14 cellular contexts compared by ENCODE assay signal in genomic region chr10:75107756-75108683, GRCh38. TPM values are rescaled to one million over a fixed set of nuclear protein-coding genes. Genes with fewer than 3 reads are reported as not detected.
DNase-seq lines count a peak whose midpoint lies in the region; ATAC-seq, FAIRE-seq and TF ChIP-seq lines count a peak whose summit lies in the region.
"Had no signal": no experiment of that assay in that cellular context is flagged by ENCODE, and none has a peak within 500 bp of the region (broad histone marks: within the 10 kb centered on the region; RNA-seq: fewer than 3 reads in every experiment).

No MANE protein-coding gene starts in this region.

- H3K14ac ChIP-seq in H1 (ENCODE audit: insufficient read length), result no peak overlapping the region

- TF ChIP-seq POLR2A in H1 (IDR thresholded peaks at IDR 0.05; ENCODE audit: control extremely low read depth in 1 of 2, low read depth in 2 of 2, low read length in 2 of 2) (no peak), tibial nerve (IDR thresholded peaks at IDR 0.05) (no peak)

- no peak overlapping the region for H4K5ac ChIP-seq in H1 (ENCODE audit: insufficient read length, low read depth, low read length)

- H3K36me3 ChIP-seq in H1 (ENCODE audit: control insufficient read depth in 2 of 4, insufficient read depth in 4 of 4, low read length in 3 of 4), result no peaks in the 10 kb centered on the region
- no peaks in the 10 kb centered on the region for H3K36me3 ChIP-seq in neural progenitor cell
- no peaks in the 10 kb centered on the region for H3K36me3 ChIP-seq in tibial nerve

- peaks cover 4% of the 10 kb centered on the region; the same call in 1 of the 2 replicates for H3K23me2 ChIP-seq in H1 (ENCODE audit: low read depth, low read length)

- TF ChIP-seq EP300 in H1 (IDR thresholded peaks at IDR 0.05; ENCODE audit: borderline replicate concordance in 1 of 2, low read depth in 2 of 2, low read length in 2 of 2) (no peak), tibial nerve (IDR thresholded peaks at IDR 0.05) (no peak)

- peaks cover 0 to 13% (median 8%) of the 10 kb centered on the region in 4 experiments; a peak in 6 of 7 replicates for H3K4me1 ChIP-seq in H1 (replicated peaks in 1 of 4; ENCODE audit: control insufficient read depth in 3 of 4, insufficient read depth in 4 of 4, low read length in 3 of 4)
- peaks cover 7% of the 10 kb centered on the region for H3K4me1 ChIP-seq in neural progenitor cell
- H3K4me1 ChIP-seq in tibial nerve, result peaks cover 0 to 15% (median 5%) of the 10 kb centered on the region in 4 donors

- FAIRE-seq in H1 (lab: Jason Lieb, UNC), result no peak

- H3K4me3 Mint-ChIP-seq in natural killer cell, result peak overlapping the region; percentile 5
- no peak overlapping the region for H3K4me3 Mint-ChIP-seq in natural killer cell treated with Interleukin-12 subunit alpha and Interleukin-12 subunit beta and Interleukin-15 and Interleukin-18, amount 100 ng/mL, for 72 hours
- no peak overlapping the region for H3K4me3 Mint-ChIP-seq in neural progenitor cell

- TF ChIP-seq RAD21 in H1 (IDR thresholded peaks at IDR 0.05 in 1 of 2, conservative IDR thresholded peaks at IDR 0.05 in 1 of 2; ENCODE audit: low read depth in 2 of 2, low read length in 2 of 2), result no peak

- 95% methylated on average over 25 of the region's 25 CpGs; no CpG with 5 or more reads in 1 of the 2 experiments for WGBS in H1 (ENCODE audit: extremely low coverage in 1 of 2, insufficient coverage in 1 of 2, insufficient read length in 1 of 2, insufficient replicate concordance in 2 of 2, low coverage in 1 of 2, low lambda C conversion rate in 2 of 2, missing lambda C conversion rate in 1 of 2), 2 experiments
- WGBS in tibial nerve, 2 donors, result 79 to 83% methylated on average over 22 to 25 of the region's 25 CpGs

- H3K4me1 Mint-ChIP-seq in natural killer cell (peaks cover 15% of the 10 kb centered on the region in 2 donors), neural progenitor cell (peaks cover 40% of the 10 kb centered on the region)
- peaks cover 26 to 37% of the 10 kb centered on the region in 2 donors for H3K4me1 Mint-ChIP-seq in natural killer cell treated with Interleukin-12 subunit alpha and Interleukin-12 subunit beta and Interleukin-15 and Interleukin-18, amount 100 ng/mL, for 72 hours (ENCODE audit: low read depth in 2 of 2)

- no peak overlapping the region for H3K4me3 ChIP-seq in H1 (ENCODE audit: extremely low read depth in 1 of 4, insufficient read depth in 2 of 4, low read depth in 3 of 4, low read length in 4 of 4)
- no peak overlapping the region for H3K4me3 ChIP-seq in neural progenitor cell
- no peak overlapping the region for H3K4me3 ChIP-seq in tibial nerve

- H2BK20ac ChIP-seq in H1 (ENCODE audit: low read length), result no peak overlapping the region

- peak overlapping the region in 1 of 4 experiments; percentile 4; a peak in 1 of 7 replicates for H3K9ac ChIP-seq in H1 (replicated peaks in 1 of 4; ENCODE audit: extremely low read depth in 1 of 4, low read depth in 3 of 4, low read length in 3 of 4)
- H3K9ac ChIP-seq in neural progenitor cell, result no peak overlapping the region

- H2AFZ ChIP-seq in H1 (ENCODE audit: low read length), result no peak overlapping the region; the same call in 1 of the 2 replicates
- no peak overlapping the region for H2AFZ ChIP-seq in neural progenitor cell (replicated peaks)

- H3K23ac ChIP-seq in H1 (ENCODE audit: insufficient read length), result no peak overlapping the region

- H3K27me3 ChIP-seq in H1 (replicated peaks in 1 of 4; ENCODE audit: control insufficient read depth in 3 of 4, extremely low read depth in 1 of 4, insufficient read depth in 3 of 4, low read length in 3 of 4) (no peaks in the 10 kb centered on the region), neural progenitor cell (no peaks in the 10 kb centered on the region), tibial nerve (no peaks in the 10 kb centered on the region)

- POLR2A ChIA-PET in H1 (lab: Charles Lee; ENCODE audit: partially characterized antibody), result interaction anchor here (2.1 kb wide), 1 partner anchor 127 kb away, joined by 8 read pairs; no protein-coding TSS in a partner anchor

- peak overlapping the region; percentile 84; the same call in 1 of the 2 replicates for H2BK12ac ChIP-seq in H1 (ENCODE audit: low read depth, low read length)

- H4K20me1 ChIP-seq in H1 (replicated peaks in 1 of 2; ENCODE audit: control insufficient read depth in 1 of 2, insufficient read depth in 2 of 2, low read length in 2 of 2), result no peaks in the 10 kb centered on the region
- no peaks in the 10 kb centered on the region for H4K20me1 ChIP-seq in neural progenitor cell (ENCODE audit: low read depth)

- peak overlapping the region; percentile 9 for H3K18ac ChIP-seq in H1 (ENCODE audit: extremely low read depth, low read length)

- 0 out of 2 replicates have a peak overlapping the region, but pooled peaks have one; percentile 55 for H2AK5ac ChIP-seq in H1 (ENCODE audit: low read depth, low read length)

- H3K9me3 ChIP-seq in H1 (ENCODE audit: insufficient read depth in 2 of 2, low read depth in 1 of 2, low read length in 1 of 2), result no peaks in the 10 kb centered on the region
- no peaks in the 10 kb centered on the region for H3K9me3 ChIP-seq in neural progenitor cell (ENCODE audit: low read depth)
- H3K9me3 ChIP-seq in tibial nerve, result no peaks in the 10 kb centered on the region

- peak overlapping the region; percentile 63 for H4K91ac ChIP-seq in H1 (replicated peaks; ENCODE audit: insufficient read length, low read length)

- ATAC-seq in natural killer cell, result no peak
- ATAC-seq in natural killer cell treated with Interleukin-12 subunit alpha and Interleukin-12 subunit beta and Interleukin-15 and Interleukin-18, amount 100 ng/mL, for 72 hours, result no peak
- ATAC-seq in GM18909 (IDR thresholded peaks at IDR 0.05; ENCODE audit: poor library complexity, unreplicated experiment), result no peak
- ATAC-seq in GM18868 (IDR thresholded peaks at IDR 0.05; ENCODE audit: unreplicated experiment), result no peak
- ATAC-seq: left lobe of liver had no signal

- H3K36me3 Mint-ChIP-seq in natural killer cell (no peaks in the 10 kb centered on the region), neural progenitor cell (no peaks in the 10 kb centered on the region)
- no peaks in the 10 kb centered on the region for H3K36me3 Mint-ChIP-seq in natural killer cell treated with Interleukin-12 subunit alpha and Interleukin-12 subunit beta and Interleukin-15 and Interleukin-18, amount 100 ng/mL, for 72 hours

- no peaks in the 10 kb centered on the region for H3K27me3 Mint-ChIP-seq in natural killer cell (ENCODE audit: low read depth in 2 of 2)
- no peaks in the 10 kb centered on the region for H3K27me3 Mint-ChIP-seq in natural killer cell treated with Interleukin-12 subunit alpha and Interleukin-12 subunit beta and Interleukin-15 and Interleukin-18, amount 100 ng/mL, for 72 hours
- H3K27me3 Mint-ChIP-seq in neural progenitor cell (ENCODE audit: insufficient read depth, low read depth), result peaks cover 11% of the 10 kb centered on the region

- H3K79me2 ChIP-seq in H1 (ENCODE audit: control insufficient read depth in 1 of 2, insufficient read depth in 2 of 2, low read length in 2 of 2), result peaks cover 0 to 8% of the 10 kb centered on the region in 2 experiments; a peak in 3 of 4 replicates
- peaks cover 11% of the 10 kb centered on the region for H3K79me2 ChIP-seq in neural progenitor cell (ENCODE audit: low read depth)

- no peak overlapping the region for H3K56ac ChIP-seq in H1 (replicated peaks; ENCODE audit: insufficient read length, low read depth, low read length)

- H3K27ac ChIP-seq in H1 (ENCODE audit: low read depth, low read length) (no peak overlapping the region), neural progenitor cell (no peak overlapping the region), tibial nerve (no peak overlapping the region)

- intact Hi-C loops in natural killer cell (cut with micrococcal nuclease), result no loop called here

- H3K4ac ChIP-seq in H1 (replicated peaks; ENCODE audit: insufficient read length, low read depth, low read length), result no peak overlapping the region

- no peak for TF ChIP-seq CTCF in natural killer cell (IDR thresholded peaks at IDR 0.05)
- TF ChIP-seq CTCF in H1 (IDR thresholded peaks at IDR 0.05; ENCODE audit: control extremely low read depth in 1 of 3, insufficient read depth in 1 of 3, low read depth in 1 of 3, low read length in 3 of 3), result no peak
- no peak for TF ChIP-seq CTCF in neural progenitor cell (IDR thresholded peaks at IDR 0.05)
- no peak for TF ChIP-seq CTCF in tibial nerve (IDR thresholded peaks at IDR 0.05)

- peak overlapping the region; percentile 93 for H2BK15ac ChIP-seq in H1 (ENCODE audit: low read length)

- CTCF ChIA-PET in H1 (lab: Charles Lee; ENCODE audit: partially characterized antibody), result interaction anchor here (0.6 to 3.3 kb wide), 27 partner anchors 9 to 533 kb away, joined by 3 to 28 read pairs (median 3); partner anchors contain the start of gene COMTD1

- no peak overlapping the region for H3K4me2 ChIP-seq in H1 (ENCODE audit: insufficient read depth in 1 of 2, low read depth in 2 of 2, low read length in 2 of 2)
- no peak overlapping the region for H3K4me2 ChIP-seq in neural progenitor cell

- peak overlapping the region; percentile 45; the same call in 1 of the 2 replicates for H2BK5ac ChIP-seq in H1 (ENCODE audit: low read depth, low read length)

- peaks cover 45% of the 10 kb centered on the region for H3F3A ChIP-seq in neural progenitor cell (ENCODE audit: low read depth)

- no peak for DNase-seq in natural killer cell
- DNase-seq in natural killer cell treated with Interleukin-12 subunit alpha and Interleukin-12 subunit beta and Interleukin-15 and Interleukin-18, amount 100 ng/mL, for 72 hours (ENCODE audit: low spot score), result no peak
- DNase-seq in H1 (ENCODE audit: low read depth in 1 of 2, low spot score in 2 of 2), result peak in 1 of 2 experiments; percentile 7
- no peak for DNase-seq in neural progenitor cell (ENCODE audit: low spot score)
- DNase-seq in tibial nerve (ENCODE audit: low spot score in 2 of 2), result no peak
- DNase-seq in NCI-H1694 treated with DMSO at 0.1 percent for 48 hours (lab: John Stamatoyannopoulos, UW), result no peak
- DNase-seq: activated naive CD4-positive, alpha-beta T cell treated with Interleukin-2 at 50 U/mL for 16 hours; caudate nucleus; NCI-H187; occipital lobe; T1000 had no signal

- H2BK120ac ChIP-seq in H1 (replicated peaks; ENCODE audit: low read depth, low read length), result peak overlapping the region; percentile 66

- peak overlapping the region; percentile 74 for H4K8ac ChIP-seq in H1 (ENCODE audit: extremely low read depth, insufficient read depth, low read length)

- H3K9me3 Mint-ChIP-seq in natural killer cell (no peaks in the 10 kb centered on the region), neural progenitor cell (no peaks in the 10 kb centered on the region)
- H3K9me3 Mint-ChIP-seq in natural killer cell treated with Interleukin-12 subunit alpha and Interleukin-12 subunit beta and Interleukin-15 and Interleukin-18, amount 100 ng/mL, for 72 hours, result peaks cover 3% of the 10 kb centered on the region

- H3K27ac Mint-ChIP-seq in natural killer cell (no peak overlapping the region), neural progenitor cell (peak overlapping the region; percentile 42)
- peak overlapping the region in 1 of 2 donors; percentile 39 for H3K27ac Mint-ChIP-seq in natural killer cell treated with Interleukin-12 subunit alpha and Interleukin-12 subunit beta and Interleukin-15 and Interleukin-18, amount 100 ng/mL, for 72 hours

- no peaks in the 10 kb centered on the region; the same call in 1 of the 2 replicates for H3K79me1 ChIP-seq in H1 (ENCODE audit: low read depth, low read length)

RNA-seq across cellular contexts. Expression of gene SAMD8, which starts 3.4 kb away (rescaled TPM):
- total RNA-seq in natural killer cell (10 to 100 TPM; 26.6 to 30.9 (median 29.6) TPM), neural progenitor cell (ENCODE audit: low replicate concordance) (25.7 and 39.5 TPM in 2 replicates), tibial nerve (10 to 100 TPM; 46.5 to 62.0 (median 56.7) TPM)
- 10 to 100 TPM; 20.9 to 23.5 TPM for total RNA-seq in natural killer cell treated with Interleukin-12 subunit alpha and Interleukin-12 subunit beta and Interleukin-15 and Interleukin-18, amount 100 ng/mL, for 72 hours
- total RNA-seq in H1 (2021; fragmentation: NEBNext Ultra II Directional; extraction: Animal tissue kit (Norgen Biotek cat#: 25700)), result 16.6 and 20.9 TPM in 2 replicates
- polyA plus RNA-seq in H1 (2011; rRNA removed), result 9.3 and 11.7 TPM in 2 replicates
- 10.1 TPM for polyA plus RNA-seq in H1 (2011; cell fraction: cytosol; rRNA removed)
- polyA plus RNA-seq in H1 (2011; cell fraction: nucleus; rRNA removed), result 6.1 TPM
- polyA plus RNA-seq in H1 (2012, experiment 1 of 2), result 4.6 to 8.5 TPM (median 6.8 TPM) in 4 replicates
- polyA plus RNA-seq in H1 (2012, experiment 2 of 2), result 1.3 TPM
- 10.8 TPM for polyA plus RNA-seq in H1 (2013, experiment 1 of 2)
- polyA plus RNA-seq in H1 (2013, experiment 2 of 2), result 11.6 TPM
- 37.7 and 50.7 TPM in 2 replicates for polyA minus RNA-seq in H1 (2011; rRNA and poly(A)+ RNA removed)
- polyA minus RNA-seq in H1 (2011; cell fraction: cytosol; rRNA and poly(A)+ RNA removed), result 11.7 TPM
- polyA minus RNA-seq in H1 (2011; cell fraction: nucleus; rRNA and poly(A)+ RNA removed), result 22.2 TPM
